17 cellular contexts compared by ENCODE assay signal in the genomic region with DNA sequence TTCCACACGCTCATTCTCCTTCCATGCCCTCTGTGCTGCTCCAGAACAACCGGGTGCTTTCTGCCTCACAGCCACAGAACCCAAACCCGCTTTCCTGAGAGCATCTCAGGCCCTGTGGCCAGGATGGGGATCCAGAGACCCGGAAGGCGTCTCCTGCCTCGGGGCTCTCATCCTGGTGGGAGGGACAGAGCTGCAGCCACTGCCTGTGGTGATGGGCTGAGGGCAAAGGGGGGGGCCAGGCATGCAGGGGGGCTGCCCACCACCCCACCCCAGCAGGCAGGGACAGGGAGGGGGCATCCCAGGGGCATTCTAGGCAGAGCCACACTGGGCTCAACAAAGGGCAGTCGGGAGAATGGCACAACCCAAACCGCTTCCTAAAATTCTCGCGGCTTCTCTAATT. TPM values are rescaled to one million over a fixed set of nuclear protein-coding genes. Genes with fewer than 3 reads are reported as not detected.
DNase-seq lines count a peak whose midpoint lies in the region; ATAC-seq and TF ChIP-seq lines count a peak whose summit lies in the region.
"Had no signal": no experiment of that assay in that cellular context is flagged by ENCODE, and none has a peak within 500 bp of the region (broad histone marks: within the 10 kb centered on the region; RNA-seq: fewer than 3 reads in every experiment).

No MANE protein-coding gene starts in this region.

- POLR2A ChIA-PET in activated CD4-positive, alpha-beta memory T cell treated with anti-CD3 and anti-CD28 coated beads, Interleukin-2, amount 10 ng/mL, durations not matched to agents 7 days and 5 days (lab: Charles Lee) = no interaction called here
- POLR2A ChIA-PET in activated CD4-positive, alpha-beta memory T cell treated with anti-CD3 and anti-CD28 coated beads for 36 hours (lab: Charles Lee) = no interaction called here
- POLR2A ChIA-PET in RWPE1 (lab: Yijun Ruan, JAX; ENCODE audit: low non-redundant PET) = no interaction called here

- no peaks in the 10 kb centered on the region for H3K9me3 ChIP-seq in mucosa of descending colon
- H3K9me3 ChIP-seq: BLaER1 had no signal

- ATAC-seq in mucosa of descending colon (no peak), HG03045 (IDR thresholded peaks at IDR 0.05; ENCODE audit: unreplicated experiment) (no peak)
- ATAC-seq: K562 had no signal

- peaks cover 49% of the 10 kb centered on the region for H3K36me3 Mint-ChIP-seq in activated CD4-positive, alpha-beta memory T cell treated with anti-CD3 and anti-CD28 coated beads, Interleukin-2, amount 10 ng/mL, durations not matched to agents 7 days and 5 days (ENCODE audit: low read depth)
- peaks cover 28% of the 10 kb centered on the region for H3K36me3 Mint-ChIP-seq in activated CD4-positive, alpha-beta memory T cell treated with anti-CD3 and anti-CD28 coated beads for 36 hours

- H3K9me3 Mint-ChIP-seq in activated CD4-positive, alpha-beta memory T cell treated with anti-CD3 and anti-CD28 coated beads, Interleukin-2, amount 10 ng/mL, durations not matched to agents 7 days and 5 days = no peaks in the 10 kb centered on the region
- no peaks in the 10 kb centered on the region for H3K9me3 Mint-ChIP-seq in activated CD4-positive, alpha-beta memory T cell treated with anti-CD3 and anti-CD28 coated beads for 36 hours
- H3K9me3 Mint-ChIP-seq: CD4-positive, CD25-positive, alpha-beta regulatory T cell had no signal

- H3K27me3 ChIP-seq in H7 (ENCODE audit: control insufficient read depth, insufficient read depth, low read length) = no peaks in the 10 kb centered on the region
- H3K27me3 ChIP-seq: BLaER1 had no signal

- TF ChIP-seq CTCF in RWPE1 (conservative IDR thresholded peaks at IDR 0.05; ENCODE audit: low read depth) (no peak), mucosa of descending colon (IDR thresholded peaks at IDR 0.05) (no peak)

- no peaks in the 10 kb centered on the region for H3K27me3 Mint-ChIP-seq in activated CD4-positive, alpha-beta memory T cell treated with anti-CD3 and anti-CD28 coated beads, Interleukin-2, amount 10 ng/mL, durations not matched to agents 7 days and 5 days
- no peaks in the 10 kb centered on the region for H3K27me3 Mint-ChIP-seq in activated CD4-positive, alpha-beta memory T cell treated with anti-CD3 and anti-CD28 coated beads for 36 hours
- H3K27me3 Mint-ChIP-seq: CD4-positive, CD25-positive, alpha-beta regulatory T cell had no signal

- 0 out of 2 replicates have a peak overlapping the region, but pooled peaks have one; percentile 17 for H3K27ac ChIP-seq in RWPE1
- H3K27ac ChIP-seq: BLaER1 had no signal

- peak overlapping the region; percentile 11 for H3K27ac Mint-ChIP-seq in activated CD4-positive, alpha-beta memory T cell treated with anti-CD3 and anti-CD28 coated beads, Interleukin-2, amount 10 ng/mL, durations not matched to agents 7 days and 5 days
- H3K27ac Mint-ChIP-seq in activated CD4-positive, alpha-beta memory T cell treated with anti-CD3 and anti-CD28 coated beads for 36 hours = no peak overlapping the region

- CTCF ChIA-PET in activated CD4-positive, alpha-beta memory T cell treated with anti-CD3 and anti-CD28 coated beads, Interleukin-2, amount 10 ng/mL, durations not matched to agents 7 days and 5 days (lab: Charles Lee) = no interaction called here
- CTCF ChIA-PET in activated CD4-positive, alpha-beta memory T cell treated with anti-CD3 and anti-CD28 coated beads for 36 hours (lab: Charles Lee) = interaction anchor here (1.0 kb wide), 1 partner anchor 133 kb away, joined by 3 read pairs; no protein-coding TSS in a partner anchor
- CTCF ChIA-PET in RWPE1 (lab: Yijun Ruan, JAX) = no interaction called here

- no peaks in the 10 kb centered on the region for H3K4me1 Mint-ChIP-seq in activated CD4-positive, alpha-beta memory T cell treated with anti-CD3 and anti-CD28 coated beads, Interleukin-2, amount 10 ng/mL, durations not matched to agents 7 days and 5 days
- no peaks in the 10 kb centered on the region for H3K4me1 Mint-ChIP-seq in activated CD4-positive, alpha-beta memory T cell treated with anti-CD3 and anti-CD28 coated beads for 36 hours (ENCODE audit: low read depth)

- H3K4me3 Mint-ChIP-seq in activated CD4-positive, alpha-beta memory T cell treated with anti-CD3 and anti-CD28 coated beads, Interleukin-2, amount 10 ng/mL, durations not matched to agents 7 days and 5 days = no peak overlapping the region
- H3K4me3 Mint-ChIP-seq in activated CD4-positive, alpha-beta memory T cell treated with anti-CD3 and anti-CD28 coated beads for 36 hours = no peak overlapping the region

- H3K36me3 ChIP-seq in H7 (replicated peaks; ENCODE audit: control insufficient read depth, insufficient read depth, low read length) (peaks cover 20% of the 10 kb centered on the region), mucosa of descending colon (ENCODE audit: low read depth) (peaks cover 14% of the 10 kb centered on the region)

- H3K4me3 ChIP-seq in H7 (ENCODE audit: insufficient read depth, low read depth, low read length) (no peak overlapping the region), mucosa of descending colon (no peak overlapping the region)
- H3K4me3 ChIP-seq: BLaER1, K562 had no signal

- no peak for DNase-seq in activated CD4-positive, alpha-beta memory T cell treated with anti-CD3 and anti-CD28 coated beads, Interleukin-2, amount 10 ng/mL, durations not matched to agents 7 days and 5 days
- DNase-seq in activated CD4-positive, alpha-beta memory T cell treated with anti-CD3 and anti-CD28 coated beads for 36 hours = no peak
- DNase-seq in H7 (peak; percentile 50), RWPE1 (ENCODE audit: low spot score) (no peak), mucosa of descending colon (peak in 2 of 3 donors; percentile 14 to 21)
- DNase-seq in stimulated activated CD4-positive, alpha-beta T cell treated with anti-CD3 and anti-CD28 coated beads, Interleukin-4, amount 100 ng/mL, for 1 hour = no peak
- DNase-seq in activated CD4-positive, CD25-positive, alpha-beta regulatory T cell treated with anti-CD3 and anti-CD28 coated beads, Interleukin-2, amount 50 U/mL, for 72 hours = no peak
- DNase-seq: CD4-positive, CD25-positive, alpha-beta regulatory T cell; DND-41; Kasumi-1; NCI-H1092 treated with DMSO at 0.1 percent for 48 hours; NCI-H1930; NCI-H446 treated with DMSO at 0.1 percent for 48 hours; NCI-H526 treated with DMSO at 0.1 percent for 48 hours had no signal

- intact Hi-C loops in activated CD4-positive, alpha-beta memory T cell treated with anti-CD3 and anti-CD28 coated beads for 36 hours (cut with micrococcal nuclease) = no loop called here
- intact Hi-C loops in mucosa of descending colon (cut with DNase I, micrococcal nuclease) = no loop called here

- no peaks in the 10 kb centered on the region for H3K4me1 ChIP-seq in mucosa of descending colon (ENCODE audit: low read depth)

RNA-seq across cellular contexts. Expression of gene CERK, which starts 41.4 kb away (rescaled TPM):
- total RNA-seq in activated CD4-positive, alpha-beta memory T cell treated with anti-CD3 and anti-CD28 coated beads, Interleukin-2, amount 10 ng/mL, durations not matched to agents 7 days and 5 days = 10 to 100 TPM; 68.7 to 73.4 TPM
- total RNA-seq in activated CD4-positive, alpha-beta memory T cell treated with anti-CD3 and anti-CD28 coated beads for 36 hours = 10 to 100 TPM; 54.4 to 55.0 TPM
- 54.8 and 57.2 TPM in 2 replicates for total RNA-seq in H7 (2014; rRNA removed; shearing (Covaris generic))
- 10 to 100 TPM; 40.3 to 51.7 (median 50.0) TPM for total RNA-seq in mucosa of descending colon

Comparison
In these comparisons a context has a peak if more than half of its experiments do, and no peak if none do; other contexts are left out.
1. DNase-seq: peak in H7 (single experiment) and mucosa of descending colon (2 of 3); none in activated CD4-positive, alpha-beta memory T cell treated with anti-CD3 and anti-CD28 coated beads, Interleukin-2, amount 10 ng/mL, durations not matched to agents 7 days and 5 days (single experiment), activated CD4-positive, alpha-beta memory T cell treated with anti-CD3 and anti-CD28 coated beads for 36 hours (single experiment), RWPE1 (single experiment), stimulated activated CD4-positive, alpha-beta T cell treated with anti-CD3 and anti-CD28 coated beads, Interleukin-4, amount 100 ng/mL, for 1 hour (single experiment) and activated CD4-positive, CD25-positive, alpha-beta regulatory T cell treated with anti-CD3 and anti-CD28 coated beads, Interleukin-2, amount 50 U/mL, for 72 hours (single experiment).